In genomic region chr3:170258105-170258487, GRCh38 we compare ENCODE assay signal across 10 cellular contexts. TPM values are rescaled to one million over a fixed set of nuclear protein-coding genes. Genes with fewer than 3 reads are reported as not detected.
DNase-seq lines count a peak whose midpoint lies in the region; ATAC-seq and TF ChIP-seq lines count a peak whose summit lies in the region.
"Had no signal": no experiment of that assay in that cellular context is flagged by ENCODE, and none has a peak within 500 bp of the region (broad histone marks: within the 10 kb centered on the region; RNA-seq: fewer than 3 reads in every experiment).

No MANE protein-coding gene starts in this region.

- H3K27me3 Mint-ChIP-seq in activated CD4-positive, alpha-beta T cell treated with anti-CD3 and anti-CD28 coated beads, Interleukin-2, amount 10 ng/mL, durations not matched to agents 24 days and 14 days = no peaks in the 10 kb centered on the region
- no peaks in the 10 kb centered on the region for H3K27me3 Mint-ChIP-seq in T-helper 17 cell
- no peaks in the 10 kb centered on the region for H3K27me3 Mint-ChIP-seq in progenitor cell of endocrine pancreas

- no peak overlapping the region for H3K4me3 ChIP-seq in heart left ventricle
- H3K4me3 ChIP-seq: tibial artery had no signal

- TF ChIP-seq CTCF in progenitor cell of endocrine pancreas (IDR thresholded peaks at IDR 0.05; ENCODE audit: unreplicated experiment) (no peak), heart left ventricle (IDR thresholded peaks at IDR 0.05) (no peak)

- H3K27ac ChIP-seq in heart left ventricle = no peak overlapping the region
- H3K27ac ChIP-seq: tibial artery had no signal

- 90 to 97% (median 96%) methylated on average over 3 of the region's 3 CpGs for WGBS in heart left ventricle, 4 donors

- H3K27me3 ChIP-seq in heart left ventricle = no peaks in the 10 kb centered on the region
- H3K27me3 ChIP-seq: tibial artery had no signal

- peaks cover 0 to 32% (median 19%) of the 10 kb centered on the region in 9 donors for H3K36me3 ChIP-seq in heart left ventricle

- intact Hi-C loops in activated CD4-positive, alpha-beta T cell treated with anti-CD3 and anti-CD28 coated beads, Interleukin-2, amount 10 ng/mL, durations not matched to agents 24 days and 14 days (cut with micrococcal nuclease) = loop anchor here (1.0 to 5.0 kb wide), 4 partner anchors 77 to 315 kb away; partner anchors contain the start of gene PHC3
- intact Hi-C loops in heart left ventricle (cut with DNase I) = no loop called here

- peak; percentile 15 for ATAC-seq in HG02852 (IDR thresholded peaks at IDR 0.05; ENCODE audit: unreplicated experiment)
- no peak for ATAC-seq in T-helper 17 cell
- ATAC-seq in heart left ventricle = no peak

- H3K27ac Mint-ChIP-seq in activated CD4-positive, alpha-beta T cell treated with anti-CD3 and anti-CD28 coated beads, Interleukin-2, amount 10 ng/mL, durations not matched to agents 24 days and 14 days = peak overlapping the region; percentile 83
- H3K27ac Mint-ChIP-seq in T-helper 17 cell (peak overlapping the region; percentile 41), progenitor cell of endocrine pancreas (peak overlapping the region; percentile 82)

- no peaks in the 10 kb centered on the region for H3K4me1 ChIP-seq in heart left ventricle
- H3K4me1 ChIP-seq: tibial artery had no signal

- H3K9me3 Mint-ChIP-seq in activated CD4-positive, alpha-beta T cell treated with anti-CD3 and anti-CD28 coated beads, Interleukin-2, amount 10 ng/mL, durations not matched to agents 24 days and 14 days = peaks cover 14% of the 10 kb centered on the region
- peaks cover 19% of the 10 kb centered on the region for H3K9me3 Mint-ChIP-seq in progenitor cell of endocrine pancreas (ENCODE audit: low read depth)

- TF ChIP-seq POLR2A in heart left ventricle (IDR thresholded peaks at IDR 0.05) = no peak

- H3K9me3 ChIP-seq in T-helper 17 cell (ENCODE audit: control insufficient read depth, low read length, poor library complexity, severe bottlenecking) (no peaks in the 10 kb centered on the region), heart left ventricle (peaks cover 0 to 27% (median 2%) of the 10 kb centered on the region in 12 donors)

- DNase-seq in activated CD4-positive, alpha-beta T cell treated with anti-CD3 and anti-CD28 coated beads, Interleukin-2, amount 10 ng/mL, durations not matched to agents 24 days and 14 days = no peak
- no peak for DNase-seq in activated CD4-positive, alpha-beta T cell treated with anti-CD3 and anti-CD28 coated beads, Interleukin-2, amount 50 U/mL, for 1 hour
- DNase-seq in T-helper 17 cell (no peak), progenitor cell of endocrine pancreas (ENCODE audit: low spot score, unreplicated experiment) (no peak), GOT3 (lab: John Stamatoyannopoulos, UW) (no peak), NCI-H82 treated with DMSO at 0.1 percent for 48 hours (lab: John Stamatoyannopoulos, UW; ENCODE audit: unreplicated experiment) (no peak), heart left ventricle (no peak)
- DNase-seq: activated T-cell treated with anti-CD3 and anti-CD28 coated beads, Interleukin-2, amount 50 U/mL, for 1 hour; tibial artery had no signal

- H3K4me1 Mint-ChIP-seq in activated CD4-positive, alpha-beta T cell treated with anti-CD3 and anti-CD28 coated beads, Interleukin-2, amount 10 ng/mL, durations not matched to agents 24 days and 14 days = peaks cover 40% of the 10 kb centered on the region
- H3K4me1 Mint-ChIP-seq in T-helper 17 cell = peaks cover 19% of the 10 kb centered on the region
- no peaks in the 10 kb centered on the region for H3K4me1 Mint-ChIP-seq in progenitor cell of endocrine pancreas (ENCODE audit: low read depth)

- peak overlapping the region; percentile 70 for H3K4me3 Mint-ChIP-seq in activated CD4-positive, alpha-beta T cell treated with anti-CD3 and anti-CD28 coated beads, Interleukin-2, amount 10 ng/mL, durations not matched to agents 24 days and 14 days
- H3K4me3 Mint-ChIP-seq in T-helper 17 cell = peak overlapping the region; percentile 71
- H3K4me3 Mint-ChIP-seq in progenitor cell of endocrine pancreas (ENCODE audit: low read depth) = no peak overlapping the region

- H3K36me3 Mint-ChIP-seq in activated CD4-positive, alpha-beta T cell treated with anti-CD3 and anti-CD28 coated beads, Interleukin-2, amount 10 ng/mL, durations not matched to agents 24 days and 14 days (ENCODE audit: low read depth) = peaks cover 40% of the 10 kb centered on the region
- H3K36me3 Mint-ChIP-seq in T-helper 17 cell (ENCODE audit: low read depth) (peaks cover 5% of the 10 kb centered on the region), progenitor cell of endocrine pancreas (ENCODE audit: insufficient read depth) (peaks cover 33% of the 10 kb centered on the region)

RNA-seq across cellular contexts. Expression of gene PRKCI, which starts 35.9 kb away (rescaled TPM):
- total RNA-seq in activated CD4-positive, alpha-beta T cell treated with anti-CD3 and anti-CD28 coated beads, Interleukin-2, amount 10 ng/mL, durations not matched to agents 24 days and 14 days = 19.7 and 32.3 TPM in 2 replicates
- total RNA-seq in T-helper 17 cell (10 to 100 TPM; 18.0 to 18.7 TPM), progenitor cell of endocrine pancreas (61.4 and 67.6 TPM in 2 replicates), heart left ventricle (10 to 100 TPM in 8 of 9 donors, 1 to 10 TPM in 1; 8.8 to 26.9 (median 14.1) TPM)
- 10 to 100 TPM in 1 of 2 donors, 1 to 10 TPM in 1; 4.5 to 11.9 TPM for polyA plus RNA-seq in heart left ventricle
